In the genomic region with DNA sequence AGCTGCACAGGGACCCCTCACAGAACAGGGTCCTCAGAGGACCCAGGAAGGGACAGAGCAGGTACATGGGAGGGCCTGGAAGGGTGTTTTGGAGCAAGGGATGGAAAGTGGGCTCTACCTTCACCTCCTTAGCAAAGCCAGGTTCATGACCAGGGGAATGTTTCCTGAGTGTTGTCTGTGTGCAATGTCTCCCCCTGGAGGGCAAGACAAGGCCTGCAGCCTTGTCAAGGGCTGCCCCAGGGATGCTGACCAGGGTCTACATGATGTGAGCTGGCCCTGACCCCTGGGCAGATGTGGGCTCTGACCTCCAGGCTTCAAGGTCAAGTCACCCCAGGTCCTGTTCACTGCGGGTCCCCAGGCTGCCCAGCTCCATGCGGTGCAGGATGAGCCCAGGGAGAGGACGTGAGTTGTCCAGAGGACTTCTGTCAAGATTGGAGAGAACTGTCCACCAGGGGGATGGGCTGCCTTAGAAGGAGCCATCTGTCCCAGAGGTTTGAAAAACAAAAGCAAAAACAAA, we compare ENCODE assay signal across 8 cellular contexts. TPM values are rescaled to one million over a fixed set of nuclear protein-coding genes. Genes with fewer than 3 reads are reported as not detected.
DNase-seq lines count a peak whose midpoint lies in the region; ATAC-seq and TF ChIP-seq lines count a peak whose summit lies in the region.

No MANE protein-coding gene starts in this region.

- ATAC-seq in GM18907 (IDR thresholded peaks at IDR 0.05; ENCODE audit: unreplicated experiment) (peak; percentile 60), HG03045 (IDR thresholded peaks at IDR 0.05; ENCODE audit: unreplicated experiment) (no peak)

- POLR2A ChIA-PET in AG04449 (lab: Yijun Ruan, JAX), result no interaction called here

- H3K4me3 ChIP-seq in AG04449 (ENCODE audit: low read depth, low read length), result no peak overlapping the region

- no peak for DNase-seq in AG04449 (ENCODE audit: low read depth, low spot score)
- peak; percentile 22 for DNase-seq in NCI-H2107 (lab: John Stamatoyannopoulos, UW)
- peak; percentile 35 to 36 for DNase-seq in activated CD8-positive, alpha-beta memory T cell treated with anti-CD3 and anti-CD28 coated beads for 4 hours (ENCODE audit: low read depth in 2 of 2)
- DNase-seq in epidermal melanocyte (ENCODE audit: insufficient read length, low spot score), result peak; percentile 53
- peak; percentile 75 for DNase-seq in mucosa of gallbladder (ENCODE audit: low spot score)
- DNase-seq in stimulated activated CD8-positive, alpha-beta memory T cell treated with anti-CD3 and anti-CD28 coated beads, Interleukin-4, amount 100 ng/mL, for 24 hours (ENCODE audit: low read depth), result peak; percentile 39

- CTCF ChIA-PET in AG04449 (lab: Yijun Ruan, JAX), result interaction anchor here (0.6 to 9.3 kb wide), 26 partner anchors 12 to 184 kb away, joined by 3 to 170 read pairs (median 5); a partner anchor contains a TSS

- peak; percentile 91 for TF ChIP-seq CTCF in AG04449 (IDR thresholded peaks at IDR 0.05; ENCODE audit: insufficient read depth, low read length, missing control alignments)

RNA-seq across cellular contexts. Expression of a gene that starts 1.0 kb away (rescaled TPM):
- 19.5 TPM for total RNA-seq in mucosa of gallbladder
